In genomic region chr2:128468186-128468585, GRCh38 we compare ENCODE assay signal across 16 cellular contexts.
DNase-seq lines count a peak whose midpoint lies in the region; ATAC-seq and TF ChIP-seq lines count a peak whose summit lies in the region.
"Had no signal": no experiment of that assay in that cellular context is flagged by ENCODE, and none has a peak within 500 bp of the region (broad histone marks: within the 10 kb centered on the region; RNA-seq: fewer than 3 reads in every experiment).

No MANE protein-coding gene starts in this region.

- H3K4me3 Mint-ChIP-seq in natural killer cell = no peak overlapping the region
- H3K4me3 Mint-ChIP-seq in type B pancreatic cell = no peak overlapping the region

- H3K27ac Mint-ChIP-seq in natural killer cell = no peak overlapping the region
- H3K27ac Mint-ChIP-seq in type B pancreatic cell = no peak overlapping the region

- TF ChIP-seq CTCF in natural killer cell (IDR thresholded peaks at IDR 0.05) (no peak), type B pancreatic cell (conservative IDR thresholded peaks at IDR 0.05) (no peak)

- DNase-seq in activated CD8-positive, alpha-beta memory T cell treated with anti-CD3 and anti-CD28 coated beads, Interleukin-2, amount 50 U/mL, for 48 hours = peak; percentile 22
- DNase-seq in activated CD8-positive, alpha-beta memory T cell treated with anti-CD3 and anti-CD28 coated beads for 24 hours = no peak
- DNase-seq in natural killer cell = peak; percentile 7
- peak; percentile 39 for DNase-seq in type B pancreatic cell (ENCODE audit: extremely low spot score, unreplicated experiment)
- no peak for DNase-seq in NCI-H446 treated with DMSO at 0.1 percent for 48 hours (lab: John Stamatoyannopoulos, UW)
- DNase-seq in left lobe of liver (ENCODE audit: low spot score) = no peak
- DNase-seq in NCI-H446 (lab: John Stamatoyannopoulos, UW) = no peak
- DNase-seq: C1 segment of cervical spinal cord, Karpas-422, MM.1S, NCI-H1105 treated with DMSO at 0.1 percent for 48 hours, NCI-H1930, NCI-H2171 treated with DMSO at 0.1 percent for 48 hours, NCI-H510A treated with DMSO at 0.1 percent for 48 hours had no signal

- no peaks in the 10 kb centered on the region for H3K27me3 Mint-ChIP-seq in natural killer cell (ENCODE audit: low read depth in 2 of 2)
- H3K27me3 Mint-ChIP-seq in type B pancreatic cell = no peaks in the 10 kb centered on the region

- H3K36me3 Mint-ChIP-seq in natural killer cell (no peaks in the 10 kb centered on the region), type B pancreatic cell (peaks cover 4% of the 10 kb centered on the region)

- H3K9me3 Mint-ChIP-seq in natural killer cell = peaks cover 4 to 7% of the 10 kb centered on the region in 2 donors
- peaks cover 9% of the 10 kb centered on the region for H3K9me3 Mint-ChIP-seq in type B pancreatic cell

- intact Hi-C loops in natural killer cell (cut with micrococcal nuclease) = no loop called here

- no peak for ATAC-seq in natural killer cell
- ATAC-seq in left lobe of liver = no peak
- ATAC-seq: HepG2 had no signal

- H3K4me1 Mint-ChIP-seq in natural killer cell (peaks cover 3 to 7% of the 10 kb centered on the region in 2 donors), type B pancreatic cell (ENCODE audit: unreplicated experiment) (peaks cover 7% of the 10 kb centered on the region)

- H3K27ac ChIP-seq in cingulate gyrus (ENCODE audit: low read depth, low read length) = peak overlapping the region; percentile 29

Comparison
In these comparisons a context has a peak if more than half of its experiments do, and no peak if none do; other contexts are left out.
1. DNase-seq: peak in activated CD8-positive, alpha-beta memory T cell treated with anti-CD3 and anti-CD28 coated beads, Interleukin-2, amount 50 U/mL, for 48 hours (single experiment), natural killer cell (single experiment) and type B pancreatic cell (single experiment); none in activated CD8-positive, alpha-beta memory T cell treated with anti-CD3 and anti-CD28 coated beads for 24 hours (single experiment), NCI-H446 treated with DMSO at 0.1 percent for 48 hours (single experiment), left lobe of liver (single experiment) and NCI-H446 (0 of 2).